ENCODE assay signal across 1 cellular context in genomic region chr15:63344737-63345390, GRCh38.
TF ChIP-seq lines count a peak whose summit lies in the region.

No MANE protein-coding gene starts in this region.

TF ChIP-seq in endothelial cell of umbilical vein, 7 proteins besides CTCF, POLR2A, EP300 and RAD21:
- TF ChIP-seq GATA2 (IDR thresholded peaks at IDR 0.05; ENCODE audit: insufficient read depth, insufficient read length, low read depth, low read length) (peak; percentile 82), POLR2AphosphoS5 (IDR thresholded peaks at IDR 0.05; ENCODE audit: insufficient read depth, low read depth, low read length) (no peak)
